ENCODE assay signal across 1 cellular context in the genomic region with DNA sequence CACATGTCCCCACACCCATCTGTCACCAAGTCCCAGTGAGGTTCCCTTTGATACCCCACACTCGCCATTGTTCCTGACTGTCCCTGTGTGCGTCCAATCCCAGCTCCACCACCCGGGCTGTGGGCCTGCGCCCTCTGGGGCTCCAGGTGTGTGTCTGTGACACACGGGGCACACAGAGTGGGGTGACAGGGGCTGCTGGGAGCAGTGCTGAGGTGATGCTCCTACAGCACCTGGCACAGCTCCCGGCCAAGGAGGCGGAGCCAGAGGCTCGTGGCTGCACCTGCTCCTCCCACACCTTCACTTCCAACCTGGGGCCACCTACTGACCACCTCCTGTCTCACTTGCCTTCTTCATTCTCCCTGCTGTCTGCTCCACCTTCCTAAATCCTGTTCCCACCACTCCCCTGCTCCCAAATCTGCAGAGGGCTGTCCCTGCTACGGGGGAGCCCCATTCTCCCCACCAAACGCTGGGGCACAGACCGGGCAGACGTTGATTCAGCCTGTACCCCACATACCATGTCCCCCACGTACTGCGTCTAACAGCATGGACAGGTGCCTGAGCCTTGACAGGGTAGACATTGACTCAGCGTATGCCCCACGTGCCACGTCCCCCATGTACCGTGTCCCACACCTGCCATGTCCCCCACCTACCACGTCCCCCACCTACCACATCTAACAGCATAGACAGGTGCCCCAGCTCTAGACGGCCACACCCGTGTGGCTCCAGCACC.
TF ChIP-seq lines count a peak whose summit lies in the region.

No MANE protein-coding gene starts in this region.

TF ChIP-seq in A549, 52 proteins besides CTCF, POLR2A, EP300 and RAD21 (continued from another document):
- TF ChIP-seq, protein P1, sequence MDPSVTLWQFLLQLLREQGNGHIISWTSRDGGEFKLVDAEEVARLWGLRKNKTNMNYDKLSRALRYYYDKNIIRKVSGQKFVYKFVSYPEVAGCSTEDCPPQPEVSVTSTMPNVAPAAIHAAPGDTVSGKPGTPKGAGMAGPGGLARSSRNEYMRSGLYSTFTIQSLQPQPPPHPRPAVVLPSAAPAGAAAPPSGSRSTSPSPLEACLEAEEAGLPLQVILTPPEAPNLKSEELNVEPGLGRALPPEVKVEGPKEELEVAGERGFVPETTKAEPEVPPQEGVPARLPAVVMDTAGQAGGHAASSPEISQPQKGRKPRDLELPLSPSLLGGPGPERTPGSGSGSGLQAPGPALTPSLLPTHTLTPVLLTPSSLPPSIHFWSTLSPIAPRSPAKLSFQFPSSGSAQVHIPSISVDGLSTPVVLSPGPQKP (IDR thresholded peaks at IDR 0.05; ENCODE audit: low read depth, low read length) = no peak
- TF ChIP-seq CEBPB (IDR thresholded peaks at IDR 0.05) = no peak
- TF ChIP-seq, protein P2, sequence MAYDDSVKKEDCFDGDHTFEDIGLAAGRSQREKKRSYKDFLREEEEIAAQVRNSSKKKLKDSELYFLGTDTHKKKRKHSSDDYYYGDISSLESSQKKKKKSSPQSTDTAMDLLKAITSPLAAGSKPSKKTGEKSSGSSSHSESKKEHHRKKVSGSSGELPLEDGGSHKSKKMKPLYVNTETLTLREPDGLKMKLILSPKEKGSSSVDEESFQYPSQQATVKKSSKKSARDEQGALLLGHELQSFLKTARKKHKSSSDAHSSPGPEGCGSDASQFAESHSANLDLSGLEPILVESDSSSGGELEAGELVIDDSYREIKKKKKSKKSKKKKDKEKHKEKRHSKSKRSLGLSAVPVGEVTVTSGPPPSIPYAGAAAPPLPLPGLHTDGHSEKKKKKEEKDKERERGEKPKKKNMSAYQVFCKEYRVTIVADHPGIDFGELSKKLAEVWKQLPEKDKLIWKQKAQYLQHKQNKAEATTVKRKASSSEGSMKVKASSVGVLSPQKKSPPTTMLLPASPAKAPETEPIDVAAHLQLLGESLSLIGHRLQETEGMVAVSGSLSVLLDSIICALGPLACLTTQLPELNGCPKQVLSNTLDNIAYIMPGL (CRISPR knock-in tag; IDR thresholded peaks at IDR 0.05; ENCODE audit: borderline replicate concordance) = no peak
- no peak for TF ChIP-seq CBX2 (IDR thresholded peaks at IDR 0.05; ENCODE audit: borderline replicate concordance, low read depth)
- no peak for TF ChIP-seq ZSCAN20 (CRISPR knock-in tag; IDR thresholded peaks at IDR 0.05)
- TF ChIP-seq, protein P3, sequence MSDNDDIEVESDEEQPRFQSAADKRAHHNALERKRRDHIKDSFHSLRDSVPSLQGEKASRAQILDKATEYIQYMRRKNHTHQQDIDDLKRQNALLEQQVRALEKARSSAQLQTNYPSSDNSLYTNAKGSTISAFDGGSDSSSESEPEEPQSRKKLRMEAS (IDR thresholded peaks at IDR 0.05) = no peak
- no peak for TF ChIP-seq ZNF302 (CRISPR knock-in tag; IDR thresholded peaks at IDR 0.05)
- no peak for TF ChIP-seq FOSB (CRISPR knock-in tag; IDR thresholded peaks at IDR 0.05)
- TF ChIP-seq, protein P4, sequence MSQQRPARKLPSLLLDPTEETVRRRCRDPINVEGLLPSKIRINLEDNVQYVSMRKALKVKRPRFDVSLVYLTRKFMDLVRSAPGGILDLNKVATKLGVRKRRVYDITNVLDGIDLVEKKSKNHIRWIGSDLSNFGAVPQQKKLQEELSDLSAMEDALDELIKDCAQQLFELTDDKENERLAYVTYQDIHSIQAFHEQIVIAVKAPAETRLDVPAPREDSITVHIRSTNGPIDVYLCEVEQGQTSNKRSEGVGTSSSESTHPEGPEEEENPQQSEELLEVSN (IDR thresholded peaks at IDR 0.05; ENCODE audit: borderline replicate concordance, low read depth) = no peak
TF ChIP-seq in A549: peak in this region for 0.
